ENCODE assay signal across 22 cellular contexts in genomic region chr5:65952259-65952658, GRCh38. TPM values are rescaled to one million over a fixed set of nuclear protein-coding genes. Genes with fewer than 3 reads are reported as not detected.
DNase-seq lines count a peak whose midpoint lies in the region; ATAC-seq and TF ChIP-seq lines count a peak whose summit lies in the region.
"Had no signal": no experiment of that assay in that cellular context is flagged by ENCODE, and none has a peak within 500 bp of the region (broad histone marks: within the 10 kb centered on the region; RNA-seq: fewer than 3 reads in every experiment).

No MANE protein-coding gene starts in this region.

- peaks cover 61% of the 10 kb centered on the region for H3K4me1 Mint-ChIP-seq in activated naive CD8-positive, alpha-beta T cell (ENCODE audit: low read depth)
- H3K4me1 Mint-ChIP-seq in activated naive CD8-positive, alpha-beta T cell treated with anti-CD3 and anti-CD28 coated beads for 36 hours = peaks cover 33% of the 10 kb centered on the region

- intact Hi-C loops in left cardiac atrium (cut with DNase I) = no loop called here
- intact Hi-C loops in psoas muscle (cut with DNase I) = no loop called here
- intact Hi-C loops in dorsolateral prefrontal cortex (cut with DNase I) = no loop called here

- no peaks in the 10 kb centered on the region for H3K27me3 ChIP-seq in MG63
- H3K27me3 ChIP-seq in psoas muscle (ENCODE audit: insufficient read depth in 3 of 3, low read length in 2 of 3) = no peaks in the 10 kb centered on the region
- H3K27me3 ChIP-seq in dorsolateral prefrontal cortex = no peaks in the 10 kb centered on the region
- H3K27me3 ChIP-seq: SJCRH30 had no signal

- WGBS in psoas muscle, 3 donors = 27 to 37% (median 36%) methylated on average over 1 of the region's 1 CpG

- H3K9me3 ChIP-seq in MG63 = no peaks in the 10 kb centered on the region
- no peaks in the 10 kb centered on the region for H3K9me3 ChIP-seq in psoas muscle

- H3K27ac Mint-ChIP-seq in activated naive CD8-positive, alpha-beta T cell = peak overlapping the region; percentile 28
- H3K27ac Mint-ChIP-seq in activated naive CD8-positive, alpha-beta T cell treated with anti-CD3 and anti-CD28 coated beads for 36 hours = no peak overlapping the region

- peak; percentile 72 to 87 for ATAC-seq in left cardiac atrium
- ATAC-seq in psoas muscle = peak; percentile 80 to 96 (median 90)
- no peak for ATAC-seq in HG02678 (IDR thresholded peaks at IDR 0.05; ENCODE audit: unreplicated experiment)

- no peaks in the 10 kb centered on the region for H3K27me3 Mint-ChIP-seq in activated naive CD8-positive, alpha-beta T cell
- H3K27me3 Mint-ChIP-seq in activated naive CD8-positive, alpha-beta T cell treated with anti-CD3 and anti-CD28 coated beads for 36 hours = no peaks in the 10 kb centered on the region

- H3K36me3 Mint-ChIP-seq in activated naive CD8-positive, alpha-beta T cell = peaks cover 4% of the 10 kb centered on the region
- peaks cover 20% of the 10 kb centered on the region for H3K36me3 Mint-ChIP-seq in activated naive CD8-positive, alpha-beta T cell treated with anti-CD3 and anti-CD28 coated beads for 36 hours

- peaks cover 32% of the 10 kb centered on the region for H3K4me1 ChIP-seq in psoas muscle

- TF ChIP-seq CTCF in psoas muscle (IDR thresholded peaks at IDR 0.05) = no peak
- no peak for TF ChIP-seq CTCF in dorsolateral prefrontal cortex (IDR thresholded peaks at IDR 0.05 in 54 of 56, conservative IDR thresholded peaks at IDR 0.05 in 2 of 56; ENCODE audit: low read depth in 1 of 56, partially characterized antibody in 56 of 56)

- no peak overlapping the region for H3K4me3 Mint-ChIP-seq in activated naive CD8-positive, alpha-beta T cell
- no peak overlapping the region for H3K4me3 Mint-ChIP-seq in activated naive CD8-positive, alpha-beta T cell treated with anti-CD3 and anti-CD28 coated beads for 36 hours

- no peaks in the 10 kb centered on the region for H3K9me3 Mint-ChIP-seq in activated naive CD8-positive, alpha-beta T cell (ENCODE audit: low read depth)
- no peaks in the 10 kb centered on the region for H3K9me3 Mint-ChIP-seq in activated naive CD8-positive, alpha-beta T cell treated with anti-CD3 and anti-CD28 coated beads for 36 hours

- no peak for DNase-seq in activated naive CD8-positive, alpha-beta T cell treated with anti-CD3 and anti-CD28 coated beads for 36 hours
- peak; percentile 13 for DNase-seq in MG63
- no peak for DNase-seq in left cardiac atrium
- DNase-seq in psoas muscle = no peak
- no peak for DNase-seq in HK-2 (ENCODE audit: unreplicated experiment)
- DNase-seq in dorsolateral prefrontal cortex = no peak
- DNase-seq: 8988T, ACHN, DMS53, H7, NCI-H1092, NCI-H1417 treated with DMSO at 0.1 percent for 48 hours, NCI-H187, NCI-H2081 treated with DMSO at 0.1 percent for 48 hours, NCI-H2171, NCI-H226, NCI-H524, NCI-H774, SJCRH30 had no signal

- H3K27ac ChIP-seq in psoas muscle = peak overlapping the region; percentile 31
- H3K27ac ChIP-seq in dorsolateral prefrontal cortex = peak overlapping the region in 1 of 59 donors; percentile 45
- H3K27ac ChIP-seq: HL-60, SJCRH30 had no signal

- H3K36me3 ChIP-seq in MG63 = peaks cover 26% of the 10 kb centered on the region
- no peaks in the 10 kb centered on the region for H3K36me3 ChIP-seq in psoas muscle (ENCODE audit: insufficient read depth in 1 of 2, low read depth in 1 of 2)
- H3K36me3 ChIP-seq: SJCRH30 had no signal

- H3K4me3 ChIP-seq in MG63 = no peak overlapping the region
- H3K4me3 ChIP-seq in psoas muscle = peak overlapping the region; percentile 1
- no peak overlapping the region for H3K4me3 ChIP-seq in dorsolateral prefrontal cortex
- H3K4me3 ChIP-seq: SJCRH30 had no signal

RNA-seq across cellular contexts. Expression of gene ERBIN, which starts 25.9 kb away (rescaled TPM):
- 10 to 100 TPM; 38.3 to 41.1 TPM for total RNA-seq in activated naive CD8-positive, alpha-beta T cell treated with anti-CD3 and anti-CD28 coated beads for 36 hours
- 23.5 and 28.4 TPM in 2 replicates for total RNA-seq in MG63 (2014; rRNA removed; shearing (Covaris generic); ENCODE audit: low replicate concordance)
- total RNA-seq in left cardiac atrium (10 to 100 TPM; 39.9 to 40.2 TPM), psoas muscle (10 to 100 TPM; 28.8 to 56.6 (median 45.6) TPM), dorsolateral prefrontal cortex (100 to 1,000 TPM in 108 of 120 experiments, 10 to 100 TPM in 12; 66.2 to 345 (median 150) TPM)
- polyA plus RNA-seq in psoas muscle = 10 to 100 TPM in 2 of 3 donors, 1 to 10 TPM in 1; 8.3 to 17.6 (median 10.1) TPM
